7 cellular contexts compared by ENCODE assay signal in genomic region chr3:44468099-44468537, GRCh38. TPM values are rescaled to one million over a fixed set of nuclear protein-coding genes. Genes with fewer than 3 reads are reported as not detected.
DNase-seq lines count a peak whose midpoint lies in the region; ATAC-seq, FAIRE-seq and TF ChIP-seq lines count a peak whose summit lies in the region.
"Not testable (repeated sequence)": the region's sequence is repeated elsewhere in the genome, so short reads cannot be mapped to it uniquely, and the experiment has no call there.

No MANE protein-coding gene starts in this region.

- H3K9me1 ChIP-seq in K562 (ENCODE audit: control insufficient read depth, insufficient read depth, low read length) = not testable (repeated sequence)

- H4K20me1 ChIP-seq in GM23338 (replicated peaks; ENCODE audit: insufficient read depth); K562 (replicated peaks; ENCODE audit: control insufficient read depth, insufficient read depth, low read length): not testable (repeated sequence)
- peaks cover 67% of the 10 kb centered on the region for H4K20me1 ChIP-seq in smooth muscle cell (ENCODE audit: low read depth)

- H3K4me3 ChIP-seq in GM23338; RWPE2 (ENCODE audit: severe bottlenecking); K562; smooth muscle cell: not testable (repeated sequence)
- H3K4me3 ChIP-seq in iPS-20b (ENCODE audit: low read length) = peak overlapping the region; percentile 5; the same call in 1 of the 2 replicates

- H2AFZ ChIP-seq in GM23338; K562 (ENCODE audit: low read depth, low read length); smooth muscle cell (ENCODE audit: low read depth): not testable (repeated sequence)

- peaks cover 31% of the 10 kb centered on the region for H3K36me3 Mint-ChIP-seq in GM23338 (ENCODE audit: low read depth)
- H3K36me3 Mint-ChIP-seq in neural crest cell (ENCODE audit: low read depth) = not testable (repeated sequence)

- not testable (repeated sequence) for TF ChIP-seq EP300 in K562 (IDR thresholded peaks at IDR 0.05; ENCODE audit: low read length)

- H3F3A ChIP-seq in GM23338 (replicated peaks; ENCODE audit: low read depth) = not testable (repeated sequence)
- peaks cover 11% of the 10 kb centered on the region for H3F3A ChIP-seq in smooth muscle cell (ENCODE audit: low read depth)

- not testable (repeated sequence) for H3K27ac ChIP-seq in GM23338 (ENCODE audit: low read depth); iPS-20b (ENCODE audit: low read length)
- H3K27ac ChIP-seq in RWPE2 (ENCODE audit: poor library complexity, severe bottlenecking) (peak overlapping the region; percentile 49), K562 (ENCODE audit: extremely low read depth, low read depth, low read length) (peak overlapping the region; percentile 68), epithelial cell of prostate (peak overlapping the region; percentile 49), smooth muscle cell (ENCODE audit: low read depth) (peak overlapping the region; percentile 89)

- H3K9me3 ChIP-seq in RWPE2 (ENCODE audit: severe bottlenecking); K562 (replicated peaks; ENCODE audit: control insufficient read depth, insufficient read depth, low read depth, low read length); iPS-20b (ENCODE audit: insufficient read depth, low read depth, low read length); smooth muscle cell (replicated peaks; ENCODE audit: low read depth): not testable (repeated sequence)

- not testable (repeated sequence) for FAIRE-seq in K562 (lab: Jason Lieb, UNC)

- CTCF ChIA-PET in K562 (lab: Yijun Ruan, JAX; ENCODE audit: low intra/inter-chr PET ratio) = not testable (repeated sequence)

- in situ Hi-C loops in K562 (cut with MboI) = not testable (repeated sequence)

- H3K9me2 ChIP-seq in GM23338 (ENCODE audit: insufficient read depth) = not testable (repeated sequence)

- not testable (repeated sequence) for ATAC-seq in GM23338; RWPE2 (ENCODE audit: low read depth)
- peak; percentile 15; the same call in 1 of the 3 replicates for ATAC-seq in K562

- not testable (repeated sequence) for H3K4me3 Mint-ChIP-seq in GM23338, neural crest cell

- H3K27ac Mint-ChIP-seq in GM23338 = peak overlapping the region; percentile 96
- peak overlapping the region; percentile 84 for H3K27ac Mint-ChIP-seq in neural crest cell (ENCODE audit: unreplicated experiment)

- not testable (repeated sequence) for BruUV-seq in K562 (replicated peaks; lab: Mats Ljungman, UMichigan)

- TF ChIP-seq CTCF in GM23338 (conservative IDR thresholded peaks at IDR 0.05; ENCODE audit: low read depth in 2 of 2); RWPE2 (IDR thresholded peaks at IDR 0.05; ENCODE audit: poor library complexity, severe bottlenecking); K562 (IDR thresholded peaks at IDR 0.05 in 2 of 3, conservative IDR thresholded peaks at IDR 0.05 in 1 of 3; ENCODE audit: insufficient read depth in 2 of 3, low read depth in 1 of 3, low read length in 3 of 3); neural crest cell (conservative IDR thresholded peaks at IDR 0.05); smooth muscle cell (IDR thresholded peaks at IDR 0.05; ENCODE audit: borderline replicate concordance, insufficient read depth, poor library complexity, severe bottlenecking): not testable (repeated sequence)

- not testable (repeated sequence) for H3K27me3 Mint-ChIP-seq in GM23338 (ENCODE audit: insufficient read depth, low read depth, poor library complexity); neural crest cell (ENCODE audit: low read depth)

- H3K9ac ChIP-seq in K562 (ENCODE audit: insufficient read depth in 1 of 2, low read depth in 2 of 2, low read length in 2 of 2) (peak overlapping the region in 1 of 2 experiments; percentile 23; a peak in 1 of 4 replicates), iPS-20b (ENCODE audit: low read depth, low read length) (peak overlapping the region; percentile 52; the same call in 1 of the 2 replicates), smooth muscle cell (ENCODE audit: low read depth) (peak overlapping the region; percentile 46)

- H3K27me3 ChIP-seq in GM23338 (ENCODE audit: insufficient read depth); RWPE2 (ENCODE audit: insufficient read depth, poor library complexity, severe bottlenecking); K562 (ENCODE audit: control insufficient read depth in 2 of 2, insufficient read depth in 2 of 2, low read length in 2 of 2); iPS-20b (ENCODE audit: insufficient read depth, low read length); smooth muscle cell (ENCODE audit: low read depth): not testable (repeated sequence)

- H3K79me2 ChIP-seq in GM23338 (replicated peaks; ENCODE audit: insufficient read depth) (peaks cover 52% of the 10 kb centered on the region), K562 (ENCODE audit: control insufficient read depth, insufficient read depth, low read length) (peaks cover 73% of the 10 kb centered on the region), smooth muscle cell (ENCODE audit: low read depth) (peaks cover 77% of the 10 kb centered on the region)

- POLR2A ChIA-PET in K562 (lab: Yijun Ruan, JAX) = interaction anchor here (0.6 to 1.6 kb wide), 5 partner anchors 9 to 805 kb away, joined by 3 to 7 read pairs (median 4); no protein-coding TSS in a partner anchor

- TF ChIP-seq POLR2A in K562 (conservative IDR thresholded peaks at IDR 0.05) = not testable (repeated sequence)

- not testable (repeated sequence) for DNase-seq in GM23338 (ENCODE audit: low spot score); RWPE2 (ENCODE audit: low spot score); K562 (ENCODE audit: extremely low read depth in 1 of 4, low spot score in 3 of 4); epithelial cell of prostate (ENCODE audit: low read depth, low spot score); neural crest cell (ENCODE audit: low read depth, low spot score); smooth muscle cell (lab: John Stamatoyannopoulos, UW; ENCODE audit: unreplicated experiment)

- 42% methylated on average over 2 of the region's 2 CpGs for WGBS in K562 (ENCODE audit: insufficient coverage, low coverage, missing lambda C conversion rate)
- 78% methylated on average over 2 of the region's 2 CpGs for WGBS in smooth muscle cell (ENCODE audit: low lambda C conversion rate)

- intact Hi-C loops in K562 (cut with micrococcal nuclease) = not testable (repeated sequence)

- H3K4me1 Mint-ChIP-seq in GM23338 (peaks cover 24% of the 10 kb centered on the region), neural crest cell (peaks cover 33% of the 10 kb centered on the region)

- peaks cover 15% of the 10 kb centered on the region for H3K4me1 ChIP-seq in GM23338 (ENCODE audit: insufficient read depth)
- not testable (repeated sequence) for H3K4me1 ChIP-seq in RWPE2 (ENCODE audit: insufficient read depth, poor library complexity, severe bottlenecking); smooth muscle cell (ENCODE audit: low read depth)
- peaks cover 26 to 47% of the 10 kb centered on the region in 2 experiments for H3K4me1 ChIP-seq in K562 (replicated peaks in 1 of 2; ENCODE audit: control insufficient read depth in 2 of 2, insufficient read depth in 2 of 2, low read length in 2 of 2)
- peaks cover 10% of the 10 kb centered on the region; the same call in 1 of the 2 replicates for H3K4me1 ChIP-seq in iPS-20b (ENCODE audit: insufficient read depth, low read length)

- not testable (repeated sequence) for TF ChIP-seq RAD21 in K562 (CRISPR knock-in tag; conservative IDR thresholded peaks at IDR 0.05 in 1 of 2, IDR thresholded peaks at IDR 0.05 in 1 of 2)

- not testable (repeated sequence) for H3K36me3 ChIP-seq in GM23338 (ENCODE audit: insufficient read depth); smooth muscle cell (ENCODE audit: low read depth)
- H3K36me3 ChIP-seq in RWPE2 (ENCODE audit: low read depth) (peaks cover 20% of the 10 kb centered on the region), K562 (ENCODE audit: control insufficient read depth, insufficient read depth, low read length) (peaks cover 65% of the 10 kb centered on the region), iPS-20b (ENCODE audit: insufficient read depth, low read depth, low read length) (peaks cover 17% of the 10 kb centered on the region; the same call in 1 of the 2 replicates)

- H3K9me3 Mint-ChIP-seq in GM23338, neural crest cell: not testable (repeated sequence)

- not testable (repeated sequence) for H3K4me2 ChIP-seq in GM23338
- H3K4me2 ChIP-seq in K562 (ENCODE audit: insufficient read depth, low read length) = peak overlapping the region; percentile 15; the same call in 1 of the 2 replicates
- H3K4me2 ChIP-seq in smooth muscle cell = peak overlapping the region; percentile 80

RNA-seq across cellular contexts. Expression of gene ZNF445, which starts 9.4 kb away (rescaled TPM):
- 16.5 and 16.6 TPM in 2 replicates for total RNA-seq in GM23338 (2014; rRNA removed; shearing (Covaris generic))
- polyA plus RNA-seq in GM23338 (2016; fragmentation: Nextera tagmentation; extraction: Ambion mirVana) (2.7 TPM in 2 replicates), K562 (2011; rRNA removed) (10.6 and 11.8 TPM in 2 replicates), K562 (2014; fragmentation: Illumina TruSeq; extraction: Trizol) (9.5 and 9.9 TPM in 2 replicates), K562 (2014; fragmentation: Nextera tagmentation; extraction: Ambion mirVana) (1 to 10 TPM; 1.2 to 1.8 TPM), K562 (2014; rRNA removed) (12.4 and 13.1 TPM in 2 replicates), smooth muscle cell (4.7 and 6.1 TPM in 2 replicates)
- total RNA-seq in K562 (2011; cell fraction: chromatin; rRNA removed; ENCODE audit: low replicate concordance) = 68.7 and 76.5 TPM in 2 replicates
- 40.7 and 42.0 TPM in 2 replicates for total RNA-seq in K562 (2011; cell fraction: nucleolus; rRNA removed)
- total RNA-seq in K562 (2011; cell fraction: nucleoplasm; rRNA removed) = 53.5 and 72.7 TPM in 2 replicates
- total RNA-seq in K562 (2014; rRNA removed) (5.8 and 7.9 TPM in 2 replicates), K562 (2014; rRNA removed; fragmentation: Illumina TruSeq; extraction: Trizol) (13.9 and 14.3 TPM in 2 replicates), K562 (2015; rRNA removed; fragmentation: Illumina TruSeq; extraction: Trizol) (14.0 and 15.0 TPM in 2 replicates), K562 (2021) (24.2 and 26.9 TPM in 2 replicates), neural crest cell (46.1 and 49.0 TPM in 2 replicates), smooth muscle cell (8.5 and 10.7 TPM in 2 replicates)
- 4.0 and 6.6 TPM in 2 replicates for polyA plus RNA-seq in K562 (2011; cell fraction: cytosol; rRNA removed)
- polyA plus RNA-seq in K562 (2011; cell fraction: nucleus; rRNA removed) = 22.0 and 24.1 TPM in 2 replicates
- 6.6 and 7.6 TPM in 2 replicates for polyA plus RNA-seq in K562 (2012)
- polyA minus RNA-seq in K562 (2011; rRNA and poly(A)+ RNA removed) = 22.8 and 24.7 TPM in 2 replicates
- polyA minus RNA-seq in K562 (2011; cell fraction: cytosol; rRNA and poly(A)+ RNA removed) = 8.6 and 11.1 TPM in 2 replicates
- 14.1 and 22.8 TPM in 2 replicates for polyA minus RNA-seq in K562 (2011; cell fraction: nucleus; rRNA and poly(A)+ RNA removed)
